In the genomic region with DNA sequence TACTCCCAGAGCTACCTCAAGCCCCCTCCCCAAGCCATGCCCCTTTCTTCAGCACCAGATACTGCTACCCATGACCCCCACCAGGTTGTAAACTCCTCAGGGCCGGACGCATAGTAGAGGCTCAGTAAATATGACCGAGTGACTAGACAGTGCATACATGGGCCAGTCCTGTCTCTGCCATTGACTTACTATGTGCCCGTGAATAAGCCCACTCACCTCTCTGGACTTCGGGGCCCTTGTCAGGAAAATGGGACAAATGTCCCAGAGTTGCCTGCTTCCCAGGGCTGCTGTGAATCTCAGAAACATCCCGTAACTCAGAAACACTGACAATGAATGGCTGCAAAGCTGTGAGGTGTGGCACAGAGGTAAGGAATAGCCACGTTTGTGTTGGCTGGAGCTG, we compare ENCODE assay signal across 27 cellular contexts. TPM values are rescaled to one million over a fixed set of nuclear protein-coding genes. Genes with fewer than 3 reads are reported as not detected.
DNase-seq lines count a peak whose midpoint lies in the region; ATAC-seq and TF ChIP-seq lines count a peak whose summit lies in the region.
"Had no signal": no experiment of that assay in that cellular context is flagged by ENCODE, and none has a peak within 500 bp of the region (broad histone marks: within the 10 kb centered on the region; RNA-seq: fewer than 3 reads in every experiment).

No MANE protein-coding gene starts in this region.

- no peak overlapping the region for H3K27ac Mint-ChIP-seq in activated CD8-positive, alpha-beta T cell treated with anti-CD3 and anti-CD28 coated beads for 36 hours
- H3K27ac Mint-ChIP-seq: B cell; CD8-positive, alpha-beta T cell; GM23338 had no signal

- H3K27me3 ChIP-seq in OCI-LY1 (ENCODE audit: insufficient read depth, low read length) (no peaks in the 10 kb centered on the region), osteoblast (ENCODE audit: insufficient read depth, low read length) (no peaks in the 10 kb centered on the region), prostate gland (replicated peaks; ENCODE audit: insufficient read depth) (no peaks in the 10 kb centered on the region)

- H3F3A ChIP-seq in OCI-LY1 (ENCODE audit: insufficient read depth, low read length), result no peaks in the 10 kb centered on the region

- CTCF ChIA-PET in activated CD8-positive, alpha-beta T cell treated with anti-CD3 and anti-CD28 coated beads for 36 hours (lab: Charles Lee), result no interaction called here

- intact Hi-C loops in cardiac septum (cut with DNase I) (no loop called here), left cardiac atrium (cut with DNase I) (no loop called here), prostate gland (cut with DNase I) (no loop called here)
- intact Hi-C loops in activated CD8-positive, alpha-beta T cell treated with anti-CD3 and anti-CD28 coated beads for 36 hours (cut with micrococcal nuclease), result no loop called here

- H3K4me3 Mint-ChIP-seq in activated CD8-positive, alpha-beta T cell treated with anti-CD3 and anti-CD28 coated beads for 36 hours, result no peak overlapping the region
- H3K4me3 Mint-ChIP-seq: B cell; CD8-positive, alpha-beta T cell; GM23338 had no signal

- no peak for ATAC-seq in left cardiac atrium
- no peak for ATAC-seq in activated CD8-positive, alpha-beta T cell treated with anti-CD3 and anti-CD28 coated beads for 36 hours
- ATAC-seq: CD8-positive, alpha-beta T cell; GM12878; GM23338; K562 had no signal

- no peaks in the 10 kb centered on the region for H3K9me3 ChIP-seq in OCI-LY1 (ENCODE audit: low read length)
- H3K9me3 ChIP-seq in osteoblast (ENCODE audit: low read depth, low read length), result no peaks in the 10 kb centered on the region
- no peaks in the 10 kb centered on the region for H3K9me3 ChIP-seq in prostate gland
- H3K9me3 ChIP-seq: Caco-2 had no signal

- peak overlapping the region; percentile 98 for H3K27ac ChIP-seq in OCI-LY1 (ENCODE audit: low read depth, low read length, poor library complexity, severe bottlenecking)
- H3K27ac ChIP-seq in osteoblast (ENCODE audit: low read depth, low read length), result no peak overlapping the region
- H3K27ac ChIP-seq in prostate gland, result no peak overlapping the region
- H3K27ac ChIP-seq: C4-2B had no signal

- peaks cover 73% of the 10 kb centered on the region for H3K4me1 ChIP-seq in OCI-LY1 (ENCODE audit: insufficient read depth, low read length, severe bottlenecking)
- H3K4me1 ChIP-seq in osteoblast (ENCODE audit: insufficient read depth, low read length), result no peaks in the 10 kb centered on the region
- H3K4me1 ChIP-seq in prostate gland (replicated peaks), result no peaks in the 10 kb centered on the region
- H3K4me1 ChIP-seq: Caco-2 had no signal

- TF ChIP-seq CTCF in OCI-LY1 (IDR thresholded peaks at IDR 0.05; ENCODE audit: low read length) (no peak), osteoblast (IDR thresholded peaks at IDR 0.05; ENCODE audit: extremely low read depth, low read depth, low read length) (no peak), prostate gland (IDR thresholded peaks at IDR 0.05) (no peak)
- no peak for TF ChIP-seq CTCF in activated CD8-positive, alpha-beta T cell treated with anti-CD3 and anti-CD28 coated beads for 36 hours (IDR thresholded peaks at IDR 0.05)

- H3K4me2 ChIP-seq in OCI-LY1 (ENCODE audit: low read length), result no peak overlapping the region
- H3K4me2 ChIP-seq in osteoblast (ENCODE audit: insufficient read depth, low read length), result no peak overlapping the region
- H3K4me2 ChIP-seq: GM23338 had no signal

- POLR2A ChIA-PET in activated CD8-positive, alpha-beta T cell treated with anti-CD3 and anti-CD28 coated beads for 36 hours (lab: Charles Lee), result no interaction called here

- H3K36me3 ChIP-seq in OCI-LY1 (ENCODE audit: insufficient read depth, low read length), result no peaks in the 10 kb centered on the region
- no peaks in the 10 kb centered on the region for H3K36me3 ChIP-seq in osteoblast (ENCODE audit: insufficient read depth, low read length)
- H3K36me3 ChIP-seq in prostate gland, result no peaks in the 10 kb centered on the region

- H3K9ac ChIP-seq in OCI-LY1 (ENCODE audit: low read length), result no peak overlapping the region

- no peak overlapping the region for H3K4me3 ChIP-seq in OCI-LY1 (ENCODE audit: low read depth, low read length, poor library complexity, severe bottlenecking)
- no peak overlapping the region for H3K4me3 ChIP-seq in osteoblast (ENCODE audit: insufficient read depth, low read length)
- no peak overlapping the region for H3K4me3 ChIP-seq in prostate gland
- H3K4me3 ChIP-seq: GM12878, GM23338, K562 had no signal

- no peaks in the 10 kb centered on the region for H3K9me2 ChIP-seq in OCI-LY1 (ENCODE audit: low read depth, low read length)

- H2AFZ ChIP-seq in OCI-LY1 (ENCODE audit: low read length) (no peak overlapping the region), osteoblast (ENCODE audit: low read length) (no peak overlapping the region)
- H2AFZ ChIP-seq: GM23338 had no signal

- H3K4me1 Mint-ChIP-seq in activated CD8-positive, alpha-beta T cell treated with anti-CD3 and anti-CD28 coated beads for 36 hours (ENCODE audit: low read depth), result no peaks in the 10 kb centered on the region
- H3K4me1 Mint-ChIP-seq: B cell had no signal

- peak; percentile 26 for DNase-seq in cardiac septum (ENCODE audit: low spot score)
- no peak for DNase-seq in left cardiac atrium
- peak; percentile 53 for DNase-seq in osteoblast (ENCODE audit: insufficient read length, low spot score, missing footprints)
- DNase-seq in activated CD8-positive, alpha-beta T cell treated with anti-CD3 and anti-CD28 coated beads for 36 hours, result no peak
- no peak for DNase-seq in prostate gland (ENCODE audit: low spot score)
- no peak for DNase-seq in GDM1 (lab: John Stamatoyannopoulos, UW)
- DNase-seq: Caco-2; HCEC 1CT; MV-4-11; NCI-H2029; NCI-H446 treated with DMSO at 0.1 percent for 48 hours; NCI-H526; NCI-H82; NK-92 treated with Interleukin-12 subunit alpha and Interleukin-12 subunit beta, amount 100 ng/mL, for 24 hours; RPMI8226; SHP77 had no signal

- no peaks in the 10 kb centered on the region for H3K9me3 Mint-ChIP-seq in activated CD8-positive, alpha-beta T cell treated with anti-CD3 and anti-CD28 coated beads for 36 hours
- H3K9me3 Mint-ChIP-seq: CD8-positive, alpha-beta T cell; GM23338 had no signal

- H4K20me1 ChIP-seq in OCI-LY1 (ENCODE audit: insufficient read depth, low read length) (no peaks in the 10 kb centered on the region), osteoblast (ENCODE audit: insufficient read depth, low read length) (no peaks in the 10 kb centered on the region)

- H3K27me3 Mint-ChIP-seq in activated CD8-positive, alpha-beta T cell treated with anti-CD3 and anti-CD28 coated beads for 36 hours, result no peaks in the 10 kb centered on the region
- H3K27me3 Mint-ChIP-seq: B cell had no signal

- 95% methylated on average over 7 of the region's 7 CpGs for WGBS in prostate gland

- no peaks in the 10 kb centered on the region for H3K79me2 ChIP-seq in OCI-LY1 (ENCODE audit: insufficient read depth, low read length)
- no peaks in the 10 kb centered on the region for H3K79me2 ChIP-seq in osteoblast (ENCODE audit: insufficient read depth, low read length)

- H3K36me3 Mint-ChIP-seq in activated CD8-positive, alpha-beta T cell treated with anti-CD3 and anti-CD28 coated beads for 36 hours (ENCODE audit: low read depth), result no peaks in the 10 kb centered on the region
- H3K36me3 Mint-ChIP-seq: CD8-positive, alpha-beta T cell had no signal

- TF ChIP-seq POLR2A in prostate gland (IDR thresholded peaks at IDR 0.05), result no peak

RNA-seq across cellular contexts. Expression of gene FGD5, which starts 48.2 kb away (rescaled TPM):
- 15.6 TPM for total RNA-seq in cardiac septum
- 10 to 100 TPM; 19.3 to 28.7 TPM for total RNA-seq in left cardiac atrium
- under 0.01 TPM in 2 replicates for total RNA-seq in osteoblast
- total RNA-seq in activated CD8-positive, alpha-beta T cell treated with anti-CD3 and anti-CD28 coated beads for 36 hours, result not detected
- 10 to 100 TPM in 1 of 2 donors, 1 to 10 TPM in 1; 4.5 to 15.8 TPM for total RNA-seq in prostate gland
- total RNA-seq: A673; B cell; CD8-positive, alpha-beta T cell; LHCN-M2; MCF 10A; SK-MEL-5 had no signal

Comparison
In these comparisons a context has a peak if more than half of its experiments do, and no peak if none do; other contexts are left out.
1. DNase-seq: peak in cardiac septum (single experiment) and osteoblast (single experiment); none in left cardiac atrium (single experiment), activated CD8-positive, alpha-beta T cell treated with anti-CD3 and anti-CD28 coated beads for 36 hours (single experiment), prostate gland (single experiment) and GDM1 (single experiment).